Comparison of ENCODE assay signal across 1 cellular context in the genomic region with DNA sequence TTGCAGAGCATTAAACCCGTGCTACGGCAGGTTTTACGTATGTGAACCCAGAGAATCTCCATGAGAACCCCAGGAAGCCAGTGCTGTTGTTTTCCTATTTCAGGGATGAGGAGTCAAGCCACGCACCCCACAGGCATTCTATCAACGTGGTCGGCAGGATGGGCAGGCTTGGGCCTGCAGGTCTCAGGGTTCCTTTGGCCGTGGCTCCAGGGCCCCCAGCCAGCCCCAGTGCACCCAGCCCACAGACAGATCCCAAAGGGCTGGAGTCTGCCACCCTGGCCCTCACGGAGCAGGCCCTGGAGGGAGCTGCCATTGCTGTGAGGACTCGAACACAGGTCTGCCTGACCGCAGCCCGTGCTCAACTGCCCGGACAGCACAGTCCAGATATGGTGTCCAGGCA.
TF ChIP-seq lines count a peak whose summit lies in the region.

No MANE protein-coding gene starts in this region.

TF ChIP-seq in IMR-90, 13 proteins besides CTCF, POLR2A, EP300 and RAD21 (continued from another document):
- TF ChIP-seq MAFK (IDR thresholded peaks at IDR 0.05; ENCODE audit: low read depth, low read length) (no peak), FOS (IDR thresholded peaks at IDR 0.05; ENCODE audit: low read depth, low read length) (no peak), SMC3 (IDR thresholded peaks at IDR 0.05; ENCODE audit: low read depth, low read length) (no peak), RCOR1 (IDR thresholded peaks at IDR 0.05; ENCODE audit: insufficient replicate concordance, low read length) (no peak), CEBPB (IDR thresholded peaks at IDR 0.05; ENCODE audit: low read depth, low read length) (no peak), RFX5 (IDR thresholded peaks at IDR 0.05; ENCODE audit: low read depth, low read length) (no peak), MAZ (IDR thresholded peaks at IDR 0.05; ENCODE audit: borderline replicate concordance, low read depth, low read length) (no peak)
- TF ChIP-seq, protein P1, sequence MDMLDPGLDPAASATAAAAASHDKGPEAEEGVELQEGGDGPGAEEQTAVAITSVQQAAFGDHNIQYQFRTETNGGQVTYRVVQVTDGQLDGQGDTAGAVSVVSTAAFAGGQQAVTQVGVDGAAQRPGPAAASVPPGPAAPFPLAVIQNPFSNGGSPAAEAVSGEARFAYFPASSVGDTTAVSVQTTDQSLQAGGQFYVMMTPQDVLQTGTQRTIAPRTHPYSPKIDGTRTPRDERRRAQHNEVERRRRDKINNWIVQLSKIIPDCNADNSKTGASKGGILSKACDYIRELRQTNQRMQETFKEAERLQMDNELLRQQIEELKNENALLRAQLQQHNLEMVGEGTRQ (IDR thresholded peaks at IDR 0.05; ENCODE audit: low read depth, low read length): no peak
- TF ChIP-seq, protein P2, sequence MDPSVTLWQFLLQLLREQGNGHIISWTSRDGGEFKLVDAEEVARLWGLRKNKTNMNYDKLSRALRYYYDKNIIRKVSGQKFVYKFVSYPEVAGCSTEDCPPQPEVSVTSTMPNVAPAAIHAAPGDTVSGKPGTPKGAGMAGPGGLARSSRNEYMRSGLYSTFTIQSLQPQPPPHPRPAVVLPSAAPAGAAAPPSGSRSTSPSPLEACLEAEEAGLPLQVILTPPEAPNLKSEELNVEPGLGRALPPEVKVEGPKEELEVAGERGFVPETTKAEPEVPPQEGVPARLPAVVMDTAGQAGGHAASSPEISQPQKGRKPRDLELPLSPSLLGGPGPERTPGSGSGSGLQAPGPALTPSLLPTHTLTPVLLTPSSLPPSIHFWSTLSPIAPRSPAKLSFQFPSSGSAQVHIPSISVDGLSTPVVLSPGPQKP (IDR thresholded peaks at IDR 0.05; ENCODE audit: borderline replicate concordance, low read depth, low read length): no peak
TF ChIP-seq in IMR-90: peak in this region for 0.
